20 cellular contexts compared by ENCODE assay signal in genomic region chr6:125245109-125245508, GRCh38.
"Had no signal": no experiment of that assay in that cellular context is flagged by ENCODE, and none has a peak within 500 bp of the region (broad histone marks: within the 10 kb centered on the region; RNA-seq: fewer than 3 reads in every experiment).

No MANE protein-coding gene starts in this region.

- H3K4me1 ChIP-seq: colonic mucosa, foreskin keratinocyte, parathyroid adenoma, prostate gland, sigmoid colon had no signal

- H3K27me3 ChIP-seq: colonic mucosa, foreskin keratinocyte, sigmoid colon, transverse colon had no signal

- H3K4me1 Mint-ChIP-seq: naive thymus-derived CD4-positive, alpha-beta T cell; nephron progenitor cell; stimulated activated naive B cell treated with anti-CD40 and anti-IgM and Interleukin-4, amounts not matched to agents 10 μg/mL and 1 μg/mL and 100 μg/mL, for 72 hours; stimulated activated naive CD8-positive, alpha-beta T cell treated with anti-CD3 and anti-CD28 coated beads, Interleukin-15, amount 100 ng/mL, for 72 hours had no signal

- H3K4me3 Mint-ChIP-seq: naive thymus-derived CD4-positive, alpha-beta T cell; nephron progenitor cell; stimulated activated naive B cell treated with anti-CD40 and anti-IgM and Interleukin-4, amounts not matched to agents 10 μg/mL and 1 μg/mL and 100 μg/mL, for 72 hours; stimulated activated naive CD8-positive, alpha-beta T cell treated with anti-CD3 and anti-CD28 coated beads, Interleukin-15, amount 100 ng/mL, for 72 hours had no signal

- H3K4me3 ChIP-seq: colonic mucosa, prostate gland, sigmoid colon, skin epidermis, thoracic aorta, transverse colon had no signal

- H3K9me3 ChIP-seq: colonic mucosa, prostate gland had no signal

- H3K36me3 ChIP-seq: colonic mucosa, prostate gland, sigmoid colon, thoracic aorta, transverse colon had no signal

- ATAC-seq: naive thymus-derived CD4-positive, alpha-beta T cell; stimulated activated naive B cell treated with anti-CD40 and anti-IgM and Interleukin-4, amounts not matched to agents 10 μg/mL and 1 μg/mL and 100 μg/mL, for 72 hours; stimulated activated naive CD8-positive, alpha-beta T cell treated with anti-CD3 and anti-CD28 coated beads, Interleukin-15, amount 100 ng/mL, for 72 hours had no signal

- DNase-seq: cerebellar nuclear complex; effector CD8-positive, alpha-beta T cell; head of caudate nucleus; hippocampal formation; kidney glomerular epithelial cell; naive thymus-derived CD4-positive, alpha-beta T cell; nephron progenitor cell; sigmoid colon; stimulated activated CD4-positive, alpha-beta T cell treated with anti-CD3 and anti-CD28 coated beads, Interleukin-2, amount 100 ng/mL, for 24 hours; stimulated activated CD4-positive, alpha-beta T cell treated with anti-CD3 and anti-CD28 coated beads, Interleukin-4, amount 100 ng/mL, for 4 hours; stimulated activated naive B cell treated with anti-CD40 and anti-IgM and Interleukin-4, amounts not matched to agents 10 μg/mL and 1 μg/mL and 100 μg/mL, for 72 hours; stimulated activated naive CD8-positive, alpha-beta T cell treated with anti-CD3 and anti-CD28 coated beads, Interleukin-15, amount 100 ng/mL, for 72 hours; substantia nigra had no signal

- H3K27ac Mint-ChIP-seq: naive thymus-derived CD4-positive, alpha-beta T cell; nephron progenitor cell; stimulated activated naive B cell treated with anti-CD40 and anti-IgM and Interleukin-4, amounts not matched to agents 10 μg/mL and 1 μg/mL and 100 μg/mL, for 72 hours; stimulated activated naive CD8-positive, alpha-beta T cell treated with anti-CD3 and anti-CD28 coated beads, Interleukin-15, amount 100 ng/mL, for 72 hours had no signal

- H3K27ac ChIP-seq: colonic mucosa, foreskin keratinocyte, parathyroid adenoma, prostate gland, sigmoid colon, thoracic aorta had no signal
